Comparison of ENCODE assay signal across 8 cellular contexts in genomic region chr15:64093627-64094417, GRCh38. TPM values are rescaled to one million over a fixed set of nuclear protein-coding genes. Genes with fewer than 3 reads are reported as not detected.
DNase-seq lines count a peak whose midpoint lies in the region; TF ChIP-seq lines count a peak whose summit lies in the region.

CIAO2A (minus strand) TSS chr15:64093838; CDS start chr15:64093768, 70 bp downstream.

- H3K9me2 ChIP-seq in MM.1S (replicated peaks; ENCODE audit: insufficient read depth, low read length) (no peaks in the 10 kb centered on the region), neural cell (ENCODE audit: insufficient read depth, low read length) (no peaks in the 10 kb centered on the region)

- H3K4me1 ChIP-seq in HAP-1 (peaks cover 33% of the 10 kb centered on the region), MM.1S (ENCODE audit: low read length) (peaks cover 53% of the 10 kb centered on the region), stomach (peaks cover 34 to 84% (median 63%) of the 10 kb centered on the region in 4 donors)

- DNase-seq in G401 (ENCODE audit: low spot score) (peak; percentile 99), HAP-1 (ENCODE audit: low spot score in 2 of 2) (peak; percentile 100), MM.1S (peak; percentile 99), SIG-M5 (lab: John Stamatoyannopoulos, UW) (peak; percentile 99), fibroblast of villous mesenchyme (ENCODE audit: low read depth) (peak; percentile 99), stomach (peak; percentile 95)
- DNase-seq in activated gamma-delta T cell treated with anti-CD3 and anti-CD28 coated beads, Interleukin-2, amount 50 U/mL, for 16 hours (ENCODE audit: low read depth): peak; percentile 82

- TF ChIP-seq CTCF in MM.1S (IDR thresholded peaks at IDR 0.05; ENCODE audit: low read length) (no peak), fibroblast of villous mesenchyme (IDR thresholded peaks at IDR 0.05; ENCODE audit: insufficient read depth, low read depth, low read length) (no peak), neural cell (IDR thresholded peaks at IDR 0.05; ENCODE audit: poor library complexity, severe bottlenecking) (no peak), stomach (IDR thresholded peaks at IDR 0.05) (no peak)

- TF ChIP-seq POLR2A in stomach (IDR thresholded peaks at IDR 0.05): no peak

- no peak for TF ChIP-seq EP300 in neural cell (conservative IDR thresholded peaks at IDR 0.05; ENCODE audit: poor library complexity, severe bottlenecking)
- no peak for TF ChIP-seq EP300 in stomach (IDR thresholded peaks at IDR 0.05)

- 0 out of 2 replicates have a peak, but pooled peaks cover 4% of the 10 kb centered on the region for H4K20me1 ChIP-seq in MM.1S (ENCODE audit: insufficient read depth, low read length)
- H4K20me1 ChIP-seq in neural cell (ENCODE audit: insufficient read depth): no peaks in the 10 kb centered on the region

- H3K4me2 ChIP-seq in MM.1S (ENCODE audit: low read depth, low read length): peak within 1 kb of the TSS; percentile 87
- H3K4me2 ChIP-seq in neural cell (ENCODE audit: low read length): peak within 1 kb of the TSS; percentile 76

- 0 to 1% (median 0%) methylated on average over 41 of the region's 41 CpGs for WGBS in stomach, 5 donors

- H3K27ac ChIP-seq in MM.1S (ENCODE audit: low read length): peak within 1 kb of the TSS; percentile 90
- H3K27ac ChIP-seq in neural cell (ENCODE audit: low read length): peak within 1 kb of the TSS; percentile 87
- H3K27ac ChIP-seq in stomach: peak within 1 kb of the TSS; percentile 79 to 95 (median 92)

- no peak for TF ChIP-seq RAD21 in neural cell (conservative IDR thresholded peaks at IDR 0.05)

- H3F3A ChIP-seq in MM.1S (ENCODE audit: insufficient read depth, low read length) (peaks cover 46% of the 10 kb centered on the region), neural cell (ENCODE audit: insufficient read depth, low read length, poor library complexity, severe bottlenecking) (no peaks in the 10 kb centered on the region)

- peaks cover 13% of the 10 kb centered on the region for H3K36me3 ChIP-seq in HAP-1 (replicated peaks)
- H3K36me3 ChIP-seq in MM.1S (replicated peaks; ENCODE audit: insufficient read depth, low read length): no peaks in the 10 kb centered on the region; the same call in 1 of the 2 replicates
- no peaks in the 10 kb centered on the region for H3K36me3 ChIP-seq in neural cell (ENCODE audit: insufficient read depth, low read length)
- peaks cover 0 to 13% (median 9%) of the 10 kb centered on the region in 4 donors for H3K36me3 ChIP-seq in stomach

- in situ Hi-C loops in G401 (cut with HindIII; ENCODE audit: low sequenced_read_pairs): no loop called here
- in situ Hi-C loops in HAP-1 (cut with MboI; ENCODE audit: low sequenced_read_pairs): loop anchor here (25.0 kb wide), 1 partner anchor 932 kb away; the partner anchor contains the start of gene RPS27L

- H3K4me3 ChIP-seq in HAP-1 (peak within 1 kb of the TSS; percentile 64), MM.1S (ENCODE audit: low read length) (peak within 1 kb of the TSS; percentile 92), fibroblast of villous mesenchyme (ENCODE audit: low read depth, low read length) (peak within 1 kb of the TSS; percentile 89), neural cell (ENCODE audit: low read length) (peak within 1 kb of the TSS; percentile 82), stomach (peak within 1 kb of the TSS; percentile 63 to 88 (median 80))

- H3K27me3 ChIP-seq in HAP-1 (ENCODE audit: low read depth) (no peaks in the 10 kb centered on the region), MM.1S (replicated peaks; ENCODE audit: insufficient read depth, low read length) (no peaks in the 10 kb centered on the region), neural cell (ENCODE audit: insufficient read depth, low read depth, low read length) (no peaks in the 10 kb centered on the region), stomach (no peaks in the 10 kb centered on the region)

- H3K9me3 ChIP-seq in HAP-1 (no peaks in the 10 kb centered on the region), MM.1S (replicated peaks; ENCODE audit: insufficient read depth, low read length) (no peaks in the 10 kb centered on the region), neural cell (ENCODE audit: low read length) (no peaks in the 10 kb centered on the region), stomach (no peaks in the 10 kb centered on the region)

- H3K79me2 ChIP-seq in MM.1S (ENCODE audit: low read length) (peaks cover 90% of the 10 kb centered on the region), neural cell (replicated peaks; ENCODE audit: insufficient read depth, low read length) (peaks cover 43% of the 10 kb centered on the region)

- intact Hi-C loops in stomach (cut with DNase I; ENCODE audit: low total_unique reads): loop anchor here (10.0 kb wide), 1 partner anchor 61 kb away; the partner anchor contains the start of gene SNX22

- peak within 1 kb of the TSS; percentile 79 for H2AFZ ChIP-seq in MM.1S (ENCODE audit: low read length)
- peak within 1 kb of the TSS; percentile 92 for H2AFZ ChIP-seq in neural cell (ENCODE audit: low read depth, low read length)

- H3K9ac ChIP-seq in MM.1S (ENCODE audit: low read length) (peak within 1 kb of the TSS; percentile 92), neural cell (ENCODE audit: low read length) (peak within 1 kb of the TSS; percentile 85)

TF ChIP-seq in neural cell, 6 proteins besides CTCF, POLR2A, EP300 and RAD21:
- TF ChIP-seq REST (IDR thresholded peaks at IDR 0.05; ENCODE audit: borderline replicate concordance) (peak; percentile 9), EZH2 (IDR thresholded peaks at IDR 0.05; ENCODE audit: borderline replicate concordance, insufficient read depth, low read length, poor library complexity, severe bottlenecking) (no peak), SMC3 (conservative IDR thresholded peaks at IDR 0.05; ENCODE audit: poor library complexity) (peak; percentile 10), POLR2AphosphoS5 (IDR thresholded peaks at IDR 0.05) (peak; percentile 46), TAF1 (IDR thresholded peaks at IDR 0.05; ENCODE audit: low read depth) (no peak), MXI1 (conservative IDR thresholded peaks at IDR 0.05; ENCODE audit: poor library complexity, severe bottlenecking) (peak; percentile 51)

RNA-seq across cellular contexts. Expression of gene CIAO2A, which starts in this region (rescaled TPM):
- total RNA-seq in G401 (2014; rRNA removed; shearing (Covaris generic)): 233 and 242 TPM in 2 replicates
- total RNA-seq in fibroblast of villous mesenchyme (55.1 and 62.6 TPM in 2 replicates), stomach (100 to 1,000 TPM in 3 of 5 donors, 10 to 100 TPM in 2; 27.2 to 425 (median 107) TPM)
- polyA plus RNA-seq in neural cell (125 and 156 TPM in 2 replicates), stomach (100 to 1,000 TPM in 2 of 3 donors, 10 to 100 TPM in 1; 58.8 to 158 (median 155) TPM)
- 53.6 and 58.1 TPM in 2 replicates for polyA minus RNA-seq in neural cell

Comparison
In these comparisons a context has a peak if more than half of its experiments do, and no peak if none do; other contexts are left out.
1. Peak in every context shown above with its lines: DNase-seq, H3K4me3 ChIP-seq and H3K27ac ChIP-seq.